Comparison of ENCODE assay signal across 1 cellular context in the genomic region with DNA sequence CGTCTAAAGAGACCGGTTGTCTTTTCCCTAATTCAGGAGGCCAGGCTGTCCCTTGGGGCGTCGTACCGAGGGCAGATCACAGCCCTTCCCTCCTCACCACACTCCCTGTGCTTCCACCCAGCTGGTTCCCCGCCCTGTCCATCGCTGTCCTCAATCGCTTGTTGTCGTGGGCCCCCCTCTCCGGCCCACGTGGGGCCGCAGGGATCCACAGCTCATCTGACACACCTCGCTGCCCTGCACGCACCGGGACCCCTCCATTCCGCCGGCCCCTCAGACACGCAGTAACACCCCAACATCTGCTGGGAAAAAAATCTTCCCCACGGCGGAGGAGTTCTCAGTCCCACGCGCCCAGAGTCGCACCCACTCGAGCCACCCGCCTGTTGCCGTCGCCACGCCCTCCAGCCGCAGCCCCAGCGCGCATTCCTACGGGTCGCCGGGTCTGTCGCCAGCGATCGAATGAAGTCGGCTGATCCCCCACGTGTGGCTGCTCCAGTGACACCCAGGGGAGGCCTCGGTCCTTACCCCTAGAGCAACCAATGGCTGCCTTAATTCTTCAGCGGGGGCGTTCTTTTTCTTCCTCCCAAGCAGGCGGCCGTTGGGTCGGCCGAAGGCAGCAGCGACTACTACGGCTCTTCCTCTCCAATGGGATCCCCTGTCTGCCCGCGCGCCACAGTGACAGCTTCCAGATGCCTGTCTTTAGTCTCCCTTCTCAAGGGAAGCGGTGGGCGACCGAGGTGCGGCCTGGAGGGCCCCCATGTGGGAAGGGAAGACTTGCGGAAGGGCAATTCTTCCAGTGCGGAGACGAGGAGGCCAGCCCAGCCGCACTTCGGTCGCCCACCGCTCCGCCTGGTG.
A peak's percentile ranks its signal among the peaks of the same experiment; 100 is the strongest.
TF ChIP-seq lines count a peak whose summit lies in the region.

No MANE protein-coding gene starts in this region.

TF ChIP-seq in HepG2, 621 proteins besides CTCF, POLR2A, EP300 and RAD21 (continues in another document):
- 0 out of 2 replicates have a peak, but pooled peaks have one; percentile 13 for TF ChIP-seq HIVEP1 (CRISPR knock-in tag; IDR thresholded peaks at IDR 0.05)
- TF ChIP-seq HOXA5 (CRISPR knock-in tag; IDR thresholded peaks at IDR 0.05) = no peak; the same call in 1 of the 2 replicates
- peak; percentile 18; the same call in 1 of the 2 replicates for TF ChIP-seq NFKB2 (CRISPR knock-in tag; IDR thresholded peaks at IDR 0.05; ENCODE audit: borderline replicate concordance)
- TF ChIP-seq ATF7 (IDR thresholded peaks at IDR 0.05) = no peak
- peak; percentile 43; the same call in 1 of the 2 replicates for TF ChIP-seq ATF7 (CRISPR knock-in tag; IDR thresholded peaks at IDR 0.05)
- 0 out of 2 replicates have a peak, but pooled peaks have one; percentile 55 for TF ChIP-seq ZMYM2 (CRISPR knock-in tag; IDR thresholded peaks at IDR 0.05)
- TF ChIP-seq FOXP1 (IDR thresholded peaks at IDR 0.05) = no peak
- TF ChIP-seq FOXP1 (CRISPR knock-in tag; IDR thresholded peaks at IDR 0.05) = no peak
- TF ChIP-seq HMG20B (CRISPR knock-in tag; conservative IDR thresholded peaks at IDR 0.05) = no peak
- TF ChIP-seq KLF13 (CRISPR knock-in tag; IDR thresholded peaks at IDR 0.05) = 0 out of 2 replicates have a peak, but pooled peaks have one; percentile 35
- TF ChIP-seq NAIF1 (CRISPR knock-in tag; IDR thresholded peaks at IDR 0.05; ENCODE audit: borderline replicate concordance) = peak; percentile 13; the same call in 1 of the 2 replicates
- no peak for TF ChIP-seq RARG (CRISPR knock-in tag; IDR thresholded peaks at IDR 0.05; ENCODE audit: low read depth)
- 0 out of 2 replicates have a peak, but pooled peaks have one; percentile 20 for TF ChIP-seq ZNF567 (CRISPR knock-in tag; IDR thresholded peaks at IDR 0.05; ENCODE audit: borderline replicate concordance)
- peak; percentile 13; the same call in 1 of the 2 replicates for TF ChIP-seq ELF1 (CRISPR knock-in tag; IDR thresholded peaks at IDR 0.05)
- no peak for TF ChIP-seq ZNF775 (CRISPR knock-in tag; IDR thresholded peaks at IDR 0.05; ENCODE audit: borderline replicate concordance)
- TF ChIP-seq, protein P1, sequence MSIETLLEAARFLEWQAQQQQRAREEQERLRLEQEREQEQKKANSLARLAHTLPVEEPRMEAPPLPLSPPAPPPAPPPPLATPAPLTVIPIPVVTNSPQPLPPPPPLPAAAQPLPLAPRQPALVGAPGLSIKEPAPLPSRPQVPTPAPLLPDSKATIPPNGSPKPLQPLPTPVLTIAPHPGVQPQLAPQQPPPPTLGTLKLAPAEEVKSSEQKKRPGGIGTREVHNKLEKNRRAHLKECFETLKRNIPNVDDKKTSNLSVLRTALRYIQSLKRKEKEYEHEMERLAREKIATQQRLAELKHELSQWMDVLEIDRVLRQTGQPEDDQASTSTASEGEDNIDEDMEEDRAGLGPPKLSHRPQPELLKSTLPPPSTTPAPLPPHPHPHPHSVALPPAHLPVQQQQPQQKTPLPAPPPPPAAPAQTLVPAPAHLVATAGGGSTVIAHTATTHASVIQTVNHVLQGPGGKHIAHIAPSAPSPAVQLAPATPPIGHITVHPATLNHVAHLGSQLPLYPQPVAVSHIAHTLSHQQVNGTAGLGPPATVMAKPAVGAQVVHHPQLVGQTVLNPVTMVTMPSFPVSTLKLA (IDR thresholded peaks at IDR 0.05) = peak; percentile 19; the same call in 1 of the 2 replicates
- TF ChIP-seq, protein P2, sequence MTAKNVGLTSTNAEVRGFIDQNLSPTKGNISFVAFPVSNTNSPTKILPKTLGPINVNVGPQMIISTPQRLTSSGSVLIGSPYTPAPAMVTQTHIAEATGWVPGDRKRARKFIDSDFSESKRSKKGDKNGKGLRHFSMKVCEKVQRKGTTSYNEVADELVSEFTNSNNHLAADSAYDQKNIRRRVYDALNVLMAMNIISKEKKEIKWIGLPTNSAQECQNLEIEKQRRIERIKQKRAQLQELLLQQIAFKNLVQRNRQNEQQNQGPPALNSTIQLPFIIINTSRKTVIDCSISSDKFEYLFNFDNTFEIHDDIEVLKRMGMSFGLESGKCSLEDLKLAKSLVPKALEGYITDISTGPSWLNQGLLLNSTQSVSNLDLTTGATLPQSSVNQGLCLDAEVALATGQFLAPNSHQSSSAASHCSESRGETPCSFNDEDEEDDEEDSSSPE (CRISPR knock-in tag; IDR thresholded peaks at IDR 0.05) = no peak
- peak; percentile 13; the same call in 1 of the 2 replicates for TF ChIP-seq KMT2A (CRISPR knock-in tag; IDR thresholded peaks at IDR 0.05)
- no peak for TF ChIP-seq ZNF589 (CRISPR knock-in tag; conservative IDR thresholded peaks at IDR 0.05)
- peak; percentile 3 for TF ChIP-seq AGO2 (optimal IDR thresholded peaks at IDR 0.05; ENCODE audit: low read depth, low read length)
- TF ChIP-seq, protein P3, sequence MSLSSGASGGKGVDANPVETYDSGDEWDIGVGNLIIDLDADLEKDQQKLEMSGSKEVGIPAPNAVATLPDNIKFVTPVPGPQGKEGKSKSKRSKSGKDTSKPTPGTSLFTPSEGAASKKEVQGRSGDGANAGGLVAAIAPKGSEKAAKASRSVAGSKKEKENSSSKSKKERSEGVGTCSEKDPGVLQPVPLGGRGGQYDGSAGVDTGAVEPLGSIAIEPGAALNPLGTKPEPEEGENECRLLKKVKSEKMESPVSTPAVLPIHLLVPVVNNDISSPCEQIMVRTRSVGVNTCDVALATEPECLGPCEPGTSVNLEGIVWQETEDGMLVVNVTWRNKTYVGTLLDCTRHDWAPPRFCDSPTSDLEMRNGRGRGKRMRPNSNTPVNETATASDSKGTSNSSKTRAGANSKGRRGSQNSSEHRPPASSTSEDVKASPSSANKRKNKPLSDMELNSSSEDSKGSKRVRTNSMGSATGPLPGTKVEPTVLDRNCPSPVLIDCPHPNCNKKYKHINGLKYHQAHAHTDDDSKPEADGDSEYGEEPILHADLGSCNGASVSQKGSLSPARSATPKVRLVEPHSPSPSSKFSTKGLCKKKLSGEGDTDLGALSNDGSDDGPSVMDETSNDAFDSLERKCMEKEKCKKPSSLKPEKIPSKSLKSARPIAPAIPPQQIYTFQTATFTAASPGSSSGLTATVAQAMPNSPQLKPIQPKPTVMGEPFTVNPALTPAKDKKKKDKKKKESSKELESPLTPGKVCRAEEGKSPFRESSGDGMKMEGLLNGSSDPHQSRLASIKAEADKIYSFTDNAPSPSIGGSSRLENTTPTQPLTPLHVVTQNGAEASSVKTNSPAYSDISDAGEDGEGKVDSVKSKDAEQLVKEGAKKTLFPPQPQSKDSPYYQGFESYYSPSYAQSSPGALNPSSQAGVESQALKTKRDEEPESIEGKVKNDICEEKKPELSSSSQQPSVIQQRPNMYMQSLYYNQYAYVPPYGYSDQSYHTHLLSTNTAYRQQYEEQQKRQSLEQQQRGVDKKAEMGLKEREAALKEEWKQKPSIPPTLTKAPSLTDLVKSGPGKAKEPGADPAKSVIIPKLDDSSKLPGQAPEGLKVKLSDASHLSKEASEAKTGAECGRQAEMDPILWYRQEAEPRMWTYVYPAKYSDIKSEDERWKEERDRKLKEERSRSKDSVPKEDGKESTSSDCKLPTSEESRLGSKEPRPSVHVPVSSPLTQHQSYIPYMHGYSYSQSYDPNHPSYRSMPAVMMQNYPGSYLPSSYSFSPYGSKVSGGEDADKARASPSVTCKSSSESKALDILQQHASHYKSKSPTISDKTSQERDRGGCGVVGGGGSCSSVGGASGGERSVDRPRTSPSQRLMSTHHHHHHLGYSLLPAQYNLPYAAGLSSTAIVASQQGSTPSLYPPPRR (CRISPR knock-in tag; IDR thresholded peaks at IDR 0.05; ENCODE audit: borderline replicate concordance) = 0 out of 2 replicates have a peak, but pooled peaks have one; percentile 9
- 0 out of 2 replicates have a peak, but pooled peaks have one; percentile 25 for TF ChIP-seq MED13 (CRISPR knock-in tag; IDR thresholded peaks at IDR 0.05)
- TF ChIP-seq ZNF598 (CRISPR knock-in tag; IDR thresholded peaks at IDR 0.05; ENCODE audit: borderline replicate concordance) = no peak
- TF ChIP-seq HNRNPL (IDR thresholded peaks at IDR 0.05; ENCODE audit: low read depth, low read length) = 0 out of 2 replicates have a peak, but pooled peaks have one; percentile 13
- TF ChIP-seq ZNF572 (CRISPR knock-in tag; IDR thresholded peaks at IDR 0.05) = no peak
- peak; percentile 34; the same call in 1 of the 2 replicates for TF ChIP-seq ZNF263 (CRISPR knock-in tag; IDR thresholded peaks at IDR 0.05)
- no peak for TF ChIP-seq NFIC (IDR thresholded peaks at IDR 0.05; ENCODE audit: low read length)
- TF ChIP-seq HOXA3 (CRISPR knock-in tag; IDR thresholded peaks at IDR 0.05) = peak; percentile 40
- TF ChIP-seq, protein P4, sequence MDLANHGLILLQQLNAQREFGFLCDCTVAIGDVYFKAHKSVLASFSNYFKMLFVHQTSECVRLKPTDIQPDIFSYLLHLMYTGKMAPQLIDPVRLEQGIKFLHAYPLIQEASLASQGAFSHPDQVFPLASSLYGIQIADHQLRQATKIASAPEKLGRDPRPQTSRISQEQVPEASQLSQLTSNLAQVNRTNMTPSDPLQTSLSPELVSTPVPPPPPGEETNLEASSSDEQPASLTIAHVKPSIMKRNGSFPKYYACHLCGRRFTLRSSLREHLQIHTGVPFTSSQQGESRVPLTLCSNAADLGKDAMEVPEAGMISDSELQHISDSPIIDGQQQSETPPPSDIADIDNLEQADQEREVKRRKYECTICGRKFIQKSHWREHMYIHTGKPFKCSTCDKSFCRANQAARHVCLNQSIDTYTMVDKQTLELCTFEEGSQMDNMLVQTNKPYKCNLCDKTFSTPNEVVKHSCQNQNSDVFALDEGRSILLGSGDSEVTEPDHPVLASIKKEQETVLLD (CRISPR knock-in tag; IDR thresholded peaks at IDR 0.05; ENCODE audit: low read depth) = no peak
- TF ChIP-seq ZNF552 (CRISPR knock-in tag; IDR thresholded peaks at IDR 0.05; ENCODE audit: borderline replicate concordance) = 0 out of 2 replicates have a peak, but pooled peaks have one; percentile 33
- TF ChIP-seq, protein P5, sequence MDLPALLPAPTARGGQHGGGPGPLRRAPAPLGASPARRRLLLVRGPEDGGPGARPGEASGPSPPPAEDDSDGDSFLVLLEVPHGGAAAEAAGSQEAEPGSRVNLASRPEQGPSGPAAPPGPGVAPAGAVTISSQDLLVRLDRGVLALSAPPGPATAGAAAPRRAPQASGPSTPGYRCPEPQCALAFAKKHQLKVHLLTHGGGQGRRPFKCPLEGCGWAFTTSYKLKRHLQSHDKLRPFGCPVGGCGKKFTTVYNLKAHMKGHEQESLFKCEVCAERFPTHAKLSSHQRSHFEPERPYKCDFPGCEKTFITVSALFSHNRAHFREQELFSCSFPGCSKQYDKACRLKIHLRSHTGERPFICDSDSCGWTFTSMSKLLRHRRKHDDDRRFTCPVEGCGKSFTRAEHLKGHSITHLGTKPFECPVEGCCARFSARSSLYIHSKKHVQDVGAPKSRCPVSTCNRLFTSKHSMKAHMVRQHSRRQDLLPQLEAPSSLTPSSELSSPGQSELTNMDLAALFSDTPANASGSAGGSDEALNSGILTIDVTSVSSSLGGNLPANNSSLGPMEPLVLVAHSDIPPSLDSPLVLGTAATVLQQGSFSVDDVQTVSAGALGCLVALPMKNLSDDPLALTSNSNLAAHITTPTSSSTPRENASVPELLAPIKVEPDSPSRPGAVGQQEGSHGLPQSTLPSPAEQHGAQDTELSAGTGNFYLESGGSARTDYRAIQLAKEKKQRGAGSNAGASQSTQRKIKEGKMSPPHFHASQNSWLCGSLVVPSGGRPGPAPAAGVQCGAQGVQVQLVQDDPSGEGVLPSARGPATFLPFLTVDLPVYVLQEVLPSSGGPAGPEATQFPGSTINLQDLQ (CRISPR knock-in tag; IDR thresholded peaks at IDR 0.05) = no peak
- TF ChIP-seq, protein P6, sequence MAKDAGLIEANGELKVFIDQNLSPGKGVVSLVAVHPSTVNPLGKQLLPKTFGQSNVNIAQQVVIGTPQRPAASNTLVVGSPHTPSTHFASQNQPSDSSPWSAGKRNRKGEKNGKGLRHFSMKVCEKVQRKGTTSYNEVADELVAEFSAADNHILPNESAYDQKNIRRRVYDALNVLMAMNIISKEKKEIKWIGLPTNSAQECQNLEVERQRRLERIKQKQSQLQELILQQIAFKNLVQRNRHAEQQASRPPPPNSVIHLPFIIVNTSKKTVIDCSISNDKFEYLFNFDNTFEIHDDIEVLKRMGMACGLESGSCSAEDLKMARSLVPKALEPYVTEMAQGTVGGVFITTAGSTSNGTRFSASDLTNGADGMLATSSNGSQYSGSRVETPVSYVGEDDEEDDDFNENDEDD (CRISPR knock-in tag; IDR thresholded peaks at IDR 0.05; ENCODE audit: borderline replicate concordance) = peak; percentile 37; the same call in 1 of the 2 replicates
- TF ChIP-seq, protein P7, sequence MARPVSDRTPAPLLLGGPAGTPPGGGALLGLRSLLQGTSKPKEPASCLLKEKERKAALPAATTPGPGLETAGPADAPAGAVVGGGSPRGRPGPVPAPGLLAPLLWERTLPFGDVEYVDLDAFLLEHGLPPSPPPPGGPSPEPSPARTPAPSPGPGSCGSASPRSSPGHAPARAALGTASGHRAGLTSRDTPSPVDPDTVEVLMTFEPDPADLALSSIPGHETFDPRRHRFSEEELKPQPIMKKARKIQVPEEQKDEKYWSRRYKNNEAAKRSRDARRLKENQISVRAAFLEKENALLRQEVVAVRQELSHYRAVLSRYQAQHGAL (CRISPR knock-in tag; IDR thresholded peaks at IDR 0.05; ENCODE audit: not compliant biosample characterization) = peak; percentile 53
- TF ChIP-seq, protein P8, sequence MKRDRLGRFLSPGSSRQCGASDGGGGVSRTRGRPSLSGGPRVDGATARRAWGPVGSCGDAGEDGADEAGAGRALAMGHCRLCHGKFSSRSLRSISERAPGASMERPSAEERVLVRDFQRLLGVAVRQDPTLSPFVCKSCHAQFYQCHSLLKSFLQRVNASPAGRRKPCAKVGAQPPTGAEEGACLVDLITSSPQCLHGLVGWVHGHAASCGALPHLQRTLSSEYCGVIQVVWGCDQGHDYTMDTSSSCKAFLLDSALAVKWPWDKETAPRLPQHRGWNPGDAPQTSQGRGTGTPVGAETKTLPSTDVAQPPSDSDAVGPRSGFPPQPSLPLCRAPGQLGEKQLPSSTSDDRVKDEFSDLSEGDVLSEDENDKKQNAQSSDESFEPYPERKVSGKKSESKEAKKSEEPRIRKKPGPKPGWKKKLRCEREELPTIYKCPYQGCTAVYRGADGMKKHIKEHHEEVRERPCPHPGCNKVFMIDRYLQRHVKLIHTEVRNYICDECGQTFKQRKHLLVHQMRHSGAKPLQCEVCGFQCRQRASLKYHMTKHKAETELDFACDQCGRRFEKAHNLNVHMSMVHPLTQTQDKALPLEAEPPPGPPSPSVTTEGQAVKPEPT (CRISPR knock-in tag; IDR thresholded peaks at IDR 0.05; ENCODE audit: low read depth) = no peak
- TF ChIP-seq, protein P9, sequence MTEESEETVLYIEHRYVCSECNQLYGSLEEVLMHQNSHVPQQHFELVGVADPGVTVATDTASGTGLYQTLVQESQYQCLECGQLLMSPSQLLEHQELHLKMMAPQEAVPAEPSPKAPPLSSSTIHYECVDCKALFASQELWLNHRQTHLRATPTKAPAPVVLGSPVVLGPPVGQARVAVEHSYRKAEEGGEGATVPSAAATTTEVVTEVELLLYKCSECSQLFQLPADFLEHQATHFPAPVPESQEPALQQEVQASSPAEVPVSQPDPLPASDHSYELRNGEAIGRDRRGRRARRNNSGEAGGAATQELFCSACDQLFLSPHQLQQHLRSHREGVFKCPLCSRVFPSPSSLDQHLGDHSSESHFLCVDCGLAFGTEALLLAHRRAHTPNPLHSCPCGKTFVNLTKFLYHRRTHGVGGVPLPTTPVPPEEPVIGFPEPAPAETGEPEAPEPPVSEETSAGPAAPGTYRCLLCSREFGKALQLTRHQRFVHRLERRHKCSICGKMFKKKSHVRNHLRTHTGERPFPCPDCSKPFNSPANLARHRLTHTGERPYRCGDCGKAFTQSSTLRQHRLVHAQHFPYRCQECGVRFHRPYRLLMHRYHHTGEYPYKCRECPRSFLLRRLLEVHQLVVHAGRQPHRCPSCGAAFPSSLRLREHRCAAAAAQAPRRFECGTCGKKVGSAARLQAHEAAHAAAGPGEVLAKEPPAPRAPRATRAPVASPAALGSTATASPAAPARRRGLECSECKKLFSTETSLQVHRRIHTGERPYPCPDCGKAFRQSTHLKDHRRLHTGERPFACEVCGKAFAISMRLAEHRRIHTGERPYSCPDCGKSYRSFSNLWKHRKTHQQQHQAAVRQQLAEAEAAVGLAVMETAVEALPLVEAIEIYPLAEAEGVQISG (CRISPR knock-in tag; IDR thresholded peaks at IDR 0.05) = 0 out of 2 replicates have a peak, but pooled peaks have one; percentile 25
